ENCODE assay signal across 1 cellular context in the genomic region with DNA sequence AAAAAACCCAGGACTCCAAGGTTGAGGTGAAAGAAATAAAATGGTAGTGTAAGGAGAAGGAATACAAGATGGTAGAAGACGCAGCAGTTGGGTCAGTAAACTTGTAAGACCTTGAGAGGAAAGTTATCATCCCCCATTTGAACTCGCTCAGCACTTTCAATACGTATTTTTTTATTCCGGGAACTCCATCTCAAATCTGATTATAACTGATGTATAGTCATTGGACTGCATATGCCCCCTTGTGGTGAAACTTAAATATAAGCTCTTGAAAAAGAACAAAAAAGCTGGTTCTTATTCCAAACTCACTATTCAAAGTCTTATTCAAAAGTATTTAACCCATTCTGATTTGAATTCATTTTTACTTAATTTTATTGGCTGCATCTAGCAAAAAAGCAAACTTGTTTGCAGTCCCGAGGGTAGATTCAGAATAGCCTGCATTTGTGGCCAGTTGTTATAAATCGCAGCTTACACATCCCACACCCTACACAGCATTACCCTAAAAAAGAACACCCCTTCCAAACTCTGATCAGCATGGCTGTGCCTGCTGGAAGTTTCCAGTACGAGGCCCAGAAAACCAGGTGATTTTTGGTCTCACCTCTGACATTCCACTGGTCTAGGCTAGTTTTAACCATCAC.
TF ChIP-seq lines count a peak whose summit lies in the region.

No MANE protein-coding gene starts in this region.

TF ChIP-seq in GM23338, 12 proteins besides CTCF, POLR2A, EP300 and RAD21 (continued from another document):
- TF ChIP-seq, protein P1, sequence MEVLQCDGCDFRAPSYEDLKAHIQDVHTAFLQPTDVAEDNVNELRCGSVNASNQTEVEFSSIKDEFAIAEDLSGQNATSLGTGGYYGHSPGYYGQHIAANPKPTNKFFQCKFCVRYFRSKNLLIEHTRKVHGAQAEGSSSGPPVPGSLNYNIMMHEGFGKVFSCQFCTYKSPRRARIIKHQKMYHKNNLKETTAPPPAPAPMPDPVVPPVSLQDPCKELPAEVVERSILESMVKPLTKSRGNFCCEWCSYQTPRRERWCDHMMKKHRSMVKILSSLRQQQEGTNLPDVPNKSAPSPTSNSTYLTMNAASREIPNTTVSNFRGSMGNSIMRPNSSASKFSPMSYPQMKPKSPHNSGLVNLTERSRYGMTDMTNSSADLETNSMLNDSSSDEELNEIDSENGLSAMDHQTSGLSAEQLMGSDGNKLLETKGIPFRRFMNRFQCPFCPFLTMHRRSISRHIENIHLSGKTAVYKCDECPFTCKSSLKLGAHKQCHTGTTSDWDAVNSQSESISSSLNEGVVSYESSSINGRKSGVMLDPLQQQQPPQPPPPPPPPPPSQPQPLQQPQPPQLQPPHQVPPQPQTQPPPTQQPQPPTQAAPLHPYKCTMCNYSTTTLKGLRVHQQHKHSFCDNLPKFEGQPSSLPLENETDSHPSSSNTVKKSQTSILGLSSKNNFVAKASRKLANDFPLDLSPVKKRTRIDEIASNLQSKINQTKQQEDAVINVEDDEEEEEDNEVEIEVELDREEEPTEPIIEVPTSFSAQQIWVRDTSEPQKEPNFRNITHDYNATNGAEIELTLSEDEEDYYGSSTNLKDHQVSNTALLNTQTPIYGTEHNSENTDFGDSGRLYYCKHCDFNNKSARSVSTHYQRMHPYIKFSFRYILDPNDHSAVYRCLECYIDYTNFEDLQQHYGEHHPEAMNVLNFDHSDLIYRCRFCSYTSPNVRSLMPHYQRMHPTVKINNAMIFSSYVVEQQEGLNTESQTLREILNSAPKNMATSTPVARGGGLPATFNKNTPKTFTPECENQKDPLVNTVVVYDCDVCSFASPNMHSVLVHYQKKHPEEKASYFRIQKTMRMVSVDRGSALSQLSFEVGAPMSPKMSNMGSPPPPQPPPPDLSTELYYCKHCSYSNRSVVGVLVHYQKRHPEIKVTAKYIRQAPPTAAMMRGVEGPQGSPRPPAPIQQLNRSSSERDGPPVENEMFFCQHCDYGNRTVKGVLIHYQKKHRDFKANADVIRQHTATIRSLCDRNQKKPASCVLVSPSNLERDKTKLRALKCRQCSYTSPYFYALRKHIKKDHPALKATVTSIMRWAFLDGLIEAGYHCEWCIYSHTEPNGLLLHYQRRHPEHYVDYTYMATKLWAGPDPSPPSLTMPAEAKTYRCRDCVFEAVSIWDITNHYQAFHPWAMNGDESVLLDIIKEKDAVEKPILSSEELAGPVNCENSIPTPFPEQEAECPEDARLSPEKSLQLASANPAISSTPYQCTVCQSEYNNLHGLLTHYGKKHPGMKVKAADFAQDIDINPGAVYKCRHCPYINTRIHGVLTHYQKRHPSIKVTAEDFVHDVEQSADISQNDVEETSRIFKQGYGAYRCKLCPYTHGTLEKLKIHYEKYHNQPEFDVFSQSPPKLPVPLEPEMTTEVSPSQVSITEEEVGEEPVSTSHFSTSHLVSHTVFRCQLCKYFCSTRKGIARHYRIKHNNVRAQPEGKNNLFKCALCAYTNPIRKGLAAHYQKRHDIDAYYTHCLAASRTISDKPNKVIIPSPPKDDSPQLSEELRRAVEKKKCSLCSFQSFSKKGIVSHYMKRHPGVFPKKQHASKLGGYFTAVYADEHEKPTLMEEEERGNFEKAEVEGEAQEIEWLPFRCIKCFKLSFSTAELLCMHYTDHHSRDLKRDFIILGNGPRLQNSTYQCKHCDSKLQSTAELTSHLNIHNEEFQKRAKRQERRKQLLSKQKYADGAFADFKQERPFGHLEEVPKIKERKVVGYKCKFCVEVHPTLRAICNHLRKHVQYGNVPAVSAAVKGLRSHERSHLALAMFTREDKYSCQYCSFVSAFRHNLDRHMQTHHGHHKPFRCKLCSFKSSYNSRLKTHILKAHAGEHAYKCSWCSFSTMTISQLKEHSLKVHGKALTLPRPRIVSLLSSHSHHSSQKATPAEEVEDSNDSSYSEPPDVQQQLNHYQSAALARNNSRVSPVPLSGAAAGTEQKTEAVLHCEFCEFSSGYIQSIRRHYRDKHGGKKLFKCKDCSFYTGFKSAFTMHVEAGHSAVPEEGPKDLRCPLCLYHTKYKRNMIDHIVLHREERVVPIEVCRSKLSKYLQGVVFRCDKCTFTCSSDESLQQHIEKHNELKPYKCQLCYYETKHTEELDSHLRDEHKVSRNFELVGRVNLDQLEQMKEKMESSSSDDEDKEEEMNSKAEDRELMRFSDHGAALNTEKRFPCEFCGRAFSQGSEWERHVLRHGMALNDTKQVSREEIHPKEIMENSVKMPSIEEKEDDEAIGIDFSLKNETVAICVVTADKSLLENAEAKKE (CRISPR knock-in tag; IDR thresholded peaks at IDR 0.05) = no peak
- no peak for TF ChIP-seq NANOG (IDR thresholded peaks at IDR 0.05; ENCODE audit: borderline replicate concordance)
